ENCODE assay signal across 2 cellular contexts in genomic region chr16:71402674-71403073, GRCh38.
TF ChIP-seq lines count a peak whose summit lies in the region.

No MANE protein-coding gene starts in this region.

TF ChIP-seq in HepG2, 621 proteins besides CTCF, POLR2A, EP300 and RAD21:
- TF ChIP-seq HOXD1 (CRISPR knock-in tag; IDR thresholded peaks at IDR 0.05) (no peak), MTF2 (CRISPR knock-in tag; IDR thresholded peaks at IDR 0.05; ENCODE audit: borderline replicate concordance) (no peak), CREB1 (IDR thresholded peaks at IDR 0.05) (peak; percentile 81), CREB1 (CRISPR knock-in tag; IDR thresholded peaks at IDR 0.05) (no peak), KLF11 (CRISPR knock-in tag; IDR thresholded peaks at IDR 0.05) (no peak), ZNF577 (CRISPR knock-in tag; IDR thresholded peaks at IDR 0.05; ENCODE audit: borderline replicate concordance, low read depth) (no peak), ZBTB37 (CRISPR knock-in tag; IDR thresholded peaks at IDR 0.05) (no peak)

TF ChIP-seq in H1, 55 proteins besides CTCF, POLR2A, EP300 and RAD21:
- no peak for TF ChIP-seq SIN3A (conservative IDR thresholded peaks at IDR 0.05 in 1 of 2, IDR thresholded peaks at IDR 0.05 in 1 of 2; ENCODE audit: low read depth in 1 of 2, low read length in 2 of 2)
- no peak for TF ChIP-seq FOSL1 (IDR thresholded peaks at IDR 0.05; ENCODE audit: insufficient read depth, low read depth, low read length)
- TF ChIP-seq KDM5A (IDR thresholded peaks at IDR 0.05; ENCODE audit: low read length): no peak
- no peak for TF ChIP-seq CBX8 (IDR thresholded peaks at IDR 0.05; ENCODE audit: borderline replicate concordance, low read depth, low read length)
- no peak for TF ChIP-seq SIX5 (IDR thresholded peaks at IDR 0.05; ENCODE audit: low read depth, low read length)
- TF ChIP-seq ZNF274 (IDR thresholded peaks at IDR 0.05; ENCODE audit: borderline replicate concordance, extremely low read depth, low read length): no peak
- no peak for TF ChIP-seq CBX5 (IDR thresholded peaks at IDR 0.05; ENCODE audit: low read depth, low read length)
- no peak for TF ChIP-seq CTBP2 (IDR thresholded peaks at IDR 0.05; ENCODE audit: borderline replicate concordance, insufficient read depth, insufficient read length, low read length)
- no peak for TF ChIP-seq RBBP5 (IDR thresholded peaks at IDR 0.05; ENCODE audit: borderline replicate concordance, low read depth, low read length)
- TF ChIP-seq EGR1 (IDR thresholded peaks at IDR 0.05; ENCODE audit: borderline replicate concordance, low read depth, low read length): no peak
- TF ChIP-seq NANOG (IDR thresholded peaks at IDR 0.05; ENCODE audit: insufficient read depth, low read depth, low read length, poor library complexity, severe bottlenecking): no peak
- no peak for TF ChIP-seq TAF1 (IDR thresholded peaks at IDR 0.05; ENCODE audit: low read depth, low read length)
- no peak for TF ChIP-seq CHD1 (IDR thresholded peaks at IDR 0.05; ENCODE audit: low read depth, low read length)
TF ChIP-seq in H1: peak in this region for 0.
